Comparison of ENCODE assay signal across 8 cellular contexts in the genomic region with DNA sequence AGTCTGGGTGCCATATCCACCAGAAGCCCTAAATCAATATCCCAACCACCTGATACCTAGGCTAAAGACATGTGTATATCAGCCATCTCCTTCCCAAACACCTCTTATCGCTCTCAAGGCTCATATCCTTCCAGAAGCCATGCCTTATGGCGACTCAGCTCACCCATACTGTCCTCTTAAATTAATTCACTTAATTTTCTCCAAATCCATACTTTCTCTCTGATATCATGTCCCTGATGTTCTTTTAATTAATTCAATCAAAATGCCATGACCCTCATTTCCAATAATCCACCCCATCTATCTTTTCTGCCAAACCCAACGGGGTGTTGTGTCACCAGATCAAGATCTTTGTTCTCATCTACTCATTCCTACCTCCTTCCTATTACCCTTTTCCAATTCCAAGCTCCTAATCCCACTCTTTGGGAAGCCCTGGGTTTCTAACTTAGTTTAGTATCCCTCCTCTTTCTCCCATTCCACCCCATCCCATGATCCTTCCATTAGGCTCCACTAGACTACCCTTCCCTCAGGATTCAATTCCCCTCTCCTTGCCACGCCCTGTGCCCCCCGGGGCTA. TPM values are rescaled to one million over a fixed set of nuclear protein-coding genes. Genes with fewer than 3 reads are reported as not detected.
A peak's percentile ranks its signal among the peaks of the same experiment; 100 is the strongest.
DNase-seq lines count a peak whose midpoint lies in the region; ATAC-seq, FAIRE-seq and TF ChIP-seq lines count a peak whose summit lies in the region.

No MANE protein-coding gene starts in this region.

- H3K27me3 Mint-ChIP-seq in Calu3 (ENCODE audit: unreplicated experiment), result no peaks in the 10 kb centered on the region

- no peak for DNase-seq in Calu3
- DNase-seq in Peyer's patch, result no peak
- no peak for DNase-seq in epithelial cell of proximal tubule (ENCODE audit: low read depth)
- no peak for DNase-seq in pancreas
- DNase-seq in SIG-M5 (lab: John Stamatoyannopoulos, UW), result no peak
- DNase-seq in SHP77 treated with DMSO at 0.1 percent for 48 hours (lab: John Stamatoyannopoulos, UW), result no peak
- DNase-seq in SW480 (ENCODE audit: low spot score), result no peak

- H3K4me3 Mint-ChIP-seq in Calu3 (ENCODE audit: low read depth, unreplicated experiment), result peak overlapping the region; percentile 84

- peaks cover 16% of the 10 kb centered on the region for H3K4me1 Mint-ChIP-seq in Calu3 (ENCODE audit: low read depth, unreplicated experiment)

- H3K36me3 Mint-ChIP-seq in Calu3 (ENCODE audit: insufficient read depth, unreplicated experiment), result peaks cover 18% of the 10 kb centered on the region

- no peak for TF ChIP-seq CTCF in Calu3 (IDR thresholded peaks at IDR 0.05; ENCODE audit: unreplicated experiment)
- TF ChIP-seq CTCF in Peyer's patch (IDR thresholded peaks at IDR 0.05), result no peak
- TF ChIP-seq CTCF in epithelial cell of proximal tubule (conservative IDR thresholded peaks at IDR 0.05; ENCODE audit: low read depth, low read length), result no peak
- TF ChIP-seq CTCF in pancreas (IDR thresholded peaks at IDR 0.05), result no peak

- H3K9me3 Mint-ChIP-seq in Calu3 (ENCODE audit: low read depth, unreplicated experiment), result no peaks in the 10 kb centered on the region

- BruUV-seq in Calu3 (replicated peaks; lab: Mats Ljungman, UMichigan), result no TSS peak

- ATAC-seq in pancreas, result no peak
- ATAC-seq in HG02623 (IDR thresholded peaks at IDR 0.05; ENCODE audit: unreplicated experiment), result no peak

- 3 to 4% methylated on average over 5 of the region's 5 CpGs for WGBS in pancreas, 2 donors

- H3K4me3 ChIP-seq in Peyer's patch (peak overlapping the region; percentile 53 to 88 (median 62)), epithelial cell of proximal tubule (ENCODE audit: low read depth, low read length) (peak overlapping the region; percentile 69), pancreas (peak overlapping the region; percentile 24 to 60 (median 45))

- H3K4me1 ChIP-seq in Peyer's patch (peaks cover 0 to 21% (median 4%) of the 10 kb centered on the region in 4 donors), pancreas (peaks cover 5 to 29% (median 21%) of the 10 kb centered on the region in 3 donors)

- no peak for FAIRE-seq in pancreas (lab: Jason Lieb, UNC)

- H3K36me3 ChIP-seq in Peyer's patch (no peaks in the 10 kb centered on the region), pancreas (no peaks in the 10 kb centered on the region)

- intact Hi-C loops in Calu3 (cut with micrococcal nuclease; ENCODE audit: unreplicated experiment) (loop anchor here (10.0 kb wide), 1 partner anchor 49 kb away; the partner anchor contains the start of gene ATP5MC2), pancreas (cut with DNase I) (no loop called here)

- CTCF ChIA-PET in Calu3 (lab: Charles Lee), result interaction anchor here (0.5 to 1.5 kb wide), 6 partner anchors 12 to 132 kb away, joined by 3 to 8 read pairs (median 4); partner anchors contain the start of gene ATP5MC2

- H3K27ac ChIP-seq in Peyer's patch (peak overlapping the region; percentile 82 to 96 (median 89)), pancreas (peak overlapping the region; percentile 76 to 97 (median 88))

- TF ChIP-seq POLR2A in Peyer's patch (IDR thresholded peaks at IDR 0.05), result no peak

- no peaks in the 10 kb centered on the region for H3K9me3 ChIP-seq in Peyer's patch
- no peaks in the 10 kb centered on the region for H3K9me3 ChIP-seq in pancreas

- H3K27ac Mint-ChIP-seq in Calu3 (ENCODE audit: unreplicated experiment), result peak overlapping the region; percentile 83

- H3K27me3 ChIP-seq in Peyer's patch (no peaks in the 10 kb centered on the region), pancreas (no peaks in the 10 kb centered on the region)

RNA-seq across cellular contexts. Expression of gene ATF7, which starts 0.7 kb away (rescaled TPM):
- 18.0 and 24.9 TPM in 2 replicates for total RNA-seq in Calu3 (2022)
- 10 to 100 TPM; 25.6 to 38.0 (median 29.8) TPM for total RNA-seq in Peyer's patch
- total RNA-seq in epithelial cell of proximal tubule, result 8.8 and 9.2 TPM in 2 replicates
- 10 to 100 TPM; 13.5 to 31.5 (median 19.6) TPM for total RNA-seq in pancreas
- polyA plus RNA-seq in pancreas, result 10 to 100 TPM; 11.6 to 17.3 TPM

RNA-seq across cellular contexts. Expression of gene ATP5MC2, which starts 50.4 kb away (rescaled TPM):
- total RNA-seq in Calu3 (2022) (169 and 173 TPM in 2 replicates), Peyer's patch (100 to 1,000 TPM; 118 to 246 (median 203) TPM), epithelial cell of proximal tubule (311 and 313 TPM in 2 replicates), pancreas (100 to 1,000 TPM; 134 to 229 (median 180) TPM)
- 100 to 1,000 TPM; 246 to 350 TPM for polyA plus RNA-seq in pancreas
